In the genomic region with DNA sequence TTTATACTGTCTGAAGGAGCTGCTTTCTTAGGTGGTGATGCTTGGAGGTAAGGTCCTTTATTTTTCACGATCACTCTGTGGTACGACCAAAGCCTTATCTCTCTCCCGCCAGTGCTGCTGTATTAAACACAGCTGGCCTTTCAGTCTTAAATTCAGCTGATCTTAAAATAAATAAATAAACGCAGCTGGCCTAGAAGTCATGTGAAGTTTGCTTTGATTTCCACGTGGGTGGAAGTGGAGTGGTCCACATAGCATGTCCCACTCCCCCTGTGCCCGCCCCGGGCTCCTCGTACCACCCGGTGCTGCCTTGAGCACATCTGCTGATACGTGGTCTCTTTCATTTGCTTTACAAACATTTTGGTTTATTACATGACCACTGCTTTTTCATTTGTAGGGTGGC, we compare ENCODE assay signal across 1 cellular context.
A peak's percentile ranks its signal among the peaks of the same experiment; 100 is the strongest.
TF ChIP-seq lines count a peak whose summit lies in the region.

No MANE protein-coding gene starts in this region.

TF ChIP-seq in HEK293, 187 proteins besides CTCF, POLR2A, EP300 and RAD21 (continued from another document):
- TF ChIP-seq ZNF768 (tag by site-specific recombination; IDR thresholded peaks at IDR 0.05) (no peak), ZNF501 (tag by site-specific recombination; IDR thresholded peaks at IDR 0.05) (no peak), ZFP69B (tag by site-specific recombination; IDR thresholded peaks at IDR 0.05) (no peak), TCF7L2 (IDR thresholded peaks at IDR 0.05; ENCODE audit: borderline replicate concordance, low read depth, low read length) (peak; percentile 34; the same call in 1 of the 2 replicates), ZNF174 (tag by site-specific recombination; IDR thresholded peaks at IDR 0.05) (no peak), ZNF785 (tag by site-specific recombination; IDR thresholded peaks at IDR 0.05) (no peak)
- TF ChIP-seq, protein P1, sequence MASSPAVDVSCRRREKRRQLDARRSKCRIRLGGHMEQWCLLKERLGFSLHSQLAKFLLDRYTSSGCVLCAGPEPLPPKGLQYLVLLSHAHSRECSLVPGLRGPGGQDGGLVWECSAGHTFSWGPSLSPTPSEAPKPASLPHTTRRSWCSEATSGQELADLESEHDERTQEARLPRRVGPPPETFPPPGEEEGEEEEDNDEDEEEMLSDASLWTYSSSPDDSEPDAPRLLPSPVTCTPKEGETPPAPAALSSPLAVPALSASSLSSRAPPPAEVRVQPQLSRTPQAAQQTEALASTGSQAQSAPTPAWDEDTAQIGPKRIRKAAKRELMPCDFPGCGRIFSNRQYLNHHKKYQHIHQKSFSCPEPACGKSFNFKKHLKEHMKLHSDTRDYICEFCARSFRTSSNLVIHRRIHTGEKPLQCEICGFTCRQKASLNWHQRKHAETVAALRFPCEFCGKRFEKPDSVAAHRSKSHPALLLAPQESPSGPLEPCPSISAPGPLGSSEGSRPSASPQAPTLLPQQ (tag by site-specific recombination; IDR thresholded peaks at IDR 0.05), result no peak
